15 cellular contexts compared by ENCODE assay signal in the genomic region with DNA sequence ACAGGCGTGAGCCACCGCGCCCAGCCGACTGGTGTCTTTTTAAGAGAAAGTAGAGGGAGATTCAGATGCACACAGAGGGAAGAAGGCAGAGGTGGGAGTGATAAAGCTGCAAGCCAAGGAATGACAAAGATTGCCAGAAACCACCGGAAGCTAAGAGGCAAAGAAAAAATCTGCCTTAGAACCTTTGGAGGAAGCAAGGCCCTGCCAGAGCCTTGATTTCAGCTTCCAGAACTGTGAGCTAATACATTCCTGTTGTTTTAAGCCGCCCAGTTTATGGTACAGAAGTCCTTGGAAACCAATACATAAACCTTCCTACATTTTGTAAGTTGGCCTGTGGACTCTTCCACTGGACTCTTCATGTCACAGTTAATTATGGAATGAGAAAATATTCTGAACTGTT.
DNase-seq lines count a peak whose midpoint lies in the region; TF ChIP-seq lines count a peak whose summit lies in the region.
"Had no signal": no experiment of that assay in that cellular context is flagged by ENCODE, and none has a peak within 500 bp of the region (broad histone marks: within the 10 kb centered on the region; RNA-seq: fewer than 3 reads in every experiment).

No MANE protein-coding gene starts in this region.

- no peak for TF ChIP-seq CTCF in fibroblast of mammary gland (conservative IDR thresholded peaks at IDR 0.05; ENCODE audit: control insufficient read depth, insufficient read depth, low read depth, low read length)
- TF ChIP-seq CTCF in Calu3 (IDR thresholded peaks at IDR 0.05; ENCODE audit: unreplicated experiment) = no peak

- no peaks in the 10 kb centered on the region for H3K4me1 ChIP-seq in adipocyte (ENCODE audit: control insufficient read depth, insufficient read depth, low read length)
- H3K4me1 ChIP-seq: BE2C had no signal

- no peaks in the 10 kb centered on the region for H3K9me3 Mint-ChIP-seq in Calu3 (ENCODE audit: low read depth, unreplicated experiment)

- H3K4me1 Mint-ChIP-seq in Calu3 (ENCODE audit: low read depth, unreplicated experiment) = no peaks in the 10 kb centered on the region
- H3K4me1 Mint-ChIP-seq: CD4-positive, alpha-beta memory T cell had no signal

- H3K4me3 ChIP-seq in adipocyte (ENCODE audit: low read length) (no peak overlapping the region), fibroblast of mammary gland (ENCODE audit: control insufficient read depth, low read depth, low read length) (no peak overlapping the region), skeletal muscle cell (ENCODE audit: low read depth, low read length) (no peak overlapping the region)
- H3K4me3 ChIP-seq: PC-9 had no signal

- DNase-seq in GM04503 (ENCODE audit: low read depth) (peak; percentile 11), adipocyte (ENCODE audit: low read depth) (peak; percentile 9), fibroblast of mammary gland (ENCODE audit: low read depth) (peak; percentile 17), skeletal muscle cell (ENCODE audit: low read depth) (peak; percentile 18), NCI-H748 (lab: John Stamatoyannopoulos, UW; ENCODE audit: unreplicated experiment) (no peak), NCI-H1105 (lab: John Stamatoyannopoulos, UW) (no peak), Calu3 (no peak), NCI-H2081 (lab: John Stamatoyannopoulos, UW) (no peak)
- DNase-seq: BE2C; CD4-positive, alpha-beta memory T cell; EL; HCEC 1CT; NCI-H2107; NCI-H774; PC-9 had no signal

- no peaks in the 10 kb centered on the region for H3K36me3 Mint-ChIP-seq in Calu3 (ENCODE audit: insufficient read depth, unreplicated experiment)
- H3K36me3 Mint-ChIP-seq: CD4-positive, alpha-beta memory T cell had no signal

- no peaks in the 10 kb centered on the region for H3K27me3 Mint-ChIP-seq in Calu3 (ENCODE audit: unreplicated experiment)

- H3K27ac Mint-ChIP-seq in Calu3 (ENCODE audit: unreplicated experiment) = no peak overlapping the region
- H3K27ac Mint-ChIP-seq: CD4-positive, alpha-beta memory T cell had no signal

- no peaks in the 10 kb centered on the region for H3K36me3 ChIP-seq in adipocyte (ENCODE audit: control insufficient read depth, insufficient read depth, low read length, severe bottlenecking)
- H3K36me3 ChIP-seq: BE2C had no signal

- CTCF ChIA-PET in Calu3 (lab: Charles Lee) = no interaction called here

- no peak overlapping the region for H3K4me3 Mint-ChIP-seq in Calu3 (ENCODE audit: low read depth, unreplicated experiment)
- H3K4me3 Mint-ChIP-seq: CD4-positive, alpha-beta memory T cell had no signal

- intact Hi-C loops in Calu3 (cut with micrococcal nuclease; ENCODE audit: unreplicated experiment) = no loop called here

- BruUV-seq in Calu3 (replicated peaks; lab: Mats Ljungman, UMichigan) = no TSS peak

- no peak overlapping the region for H3K9ac ChIP-seq in adipocyte (ENCODE audit: low read length)

- H3K9me3 ChIP-seq in adipocyte (ENCODE audit: control insufficient read depth, low read length) = no peaks in the 10 kb centered on the region
- H3K9me3 ChIP-seq: BE2C had no signal

- no peaks in the 10 kb centered on the region for H3K27me3 ChIP-seq in adipocyte (replicated peaks; ENCODE audit: control insufficient read depth, insufficient read depth, low read length)
- H3K27me3 ChIP-seq: BE2C had no signal

Comparison
In these comparisons a context has a peak if more than half of its experiments do, and no peak if none do; other contexts are left out.
1. DNase-seq: peak in GM04503 (single experiment), adipocyte (single experiment), fibroblast of mammary gland (single experiment) and skeletal muscle cell (single experiment); none in NCI-H748 (single experiment), NCI-H1105 (single experiment), Calu3 (single experiment) and NCI-H2081 (0 of 2).